ENCODE assay signal across 8 cellular contexts in genomic region chr1:42925132-42925769, GRCh38. TPM values are rescaled to one million over a fixed set of nuclear protein-coding genes. Genes with fewer than 3 reads are reported as not detected.
DNase-seq lines count a peak whose midpoint lies in the region; ATAC-seq and TF ChIP-seq lines count a peak whose summit lies in the region.

No MANE protein-coding gene starts in this region.

- H3K27ac Mint-ChIP-seq in activated CD4-positive, alpha-beta memory T cell treated with anti-CD3 and anti-CD28 coated beads for 36 hours, result peak overlapping the region; percentile 97

- ATAC-seq in heart right ventricle, result no peak
- ATAC-seq in Right ventricle myocardium inferior, result no peak
- no peak for ATAC-seq in HG03280 (IDR thresholded peaks at IDR 0.05; ENCODE audit: unreplicated experiment)
- ATAC-seq in GM21717 (IDR thresholded peaks at IDR 0.05; ENCODE audit: unreplicated experiment), result no peak

- H3K4me1 Mint-ChIP-seq in activated CD4-positive, alpha-beta memory T cell treated with anti-CD3 and anti-CD28 coated beads for 36 hours (ENCODE audit: low read depth), result peaks cover 25% of the 10 kb centered on the region

- intact Hi-C loops in heart right ventricle (cut with DNase I), result loop anchor here in 5 of 10 donors (2.0 to 10.0 kb wide), 4 partner anchors 34 to 160 kb away; partner anchors contain the start of genes SLC2A1 (in 2 of the 5), C1orf50 (in 1 of the 5) and P3H1 (in 1 of the 5)
- intact Hi-C loops in Right ventricle myocardium inferior (cut with DNase I), result no loop called here
- intact Hi-C loops in activated CD4-positive, alpha-beta memory T cell treated with anti-CD3 and anti-CD28 coated beads for 36 hours (cut with micrococcal nuclease), result loop anchor here (2.0 to 10.0 kb wide), 2 partner anchors 34 to 110 kb away; partner anchors contain the start of genes ERMAP, SLC2A1 and SVBP
- intact Hi-C loops in thyroid gland (cut with DNase I), result loop anchor here (5.0 kb wide), 2 partner anchors 37 to 147 kb away; no protein-coding TSS in a partner anchor
- intact Hi-C loops in posterior cingulate gyrus (cut with DNase I), result no loop called here

- CTCF ChIA-PET in activated CD4-positive, alpha-beta memory T cell treated with anti-CD3 and anti-CD28 coated beads for 36 hours (lab: Charles Lee), result interaction anchor here (1.3 to 7.8 kb wide), 7 partner anchors 11 to 159 kb away, joined by 3 to 153 read pairs (median 26); partner anchors contain the start of genes C1orf50, P3H1 and ZNF691

- TF ChIP-seq POLR2A in thyroid gland (IDR thresholded peaks at IDR 0.05), result no peak

- H3K9me3 Mint-ChIP-seq in activated CD4-positive, alpha-beta memory T cell treated with anti-CD3 and anti-CD28 coated beads for 36 hours, result no peaks in the 10 kb centered on the region

- H3K27ac ChIP-seq in heart right ventricle (peak overlapping the region in 9 of 10 donors; percentile 88 to 98 (median 94)), thyroid gland (peak overlapping the region; percentile 84 to 98 (median 90))

- no peaks in the 10 kb centered on the region for H3K27me3 Mint-ChIP-seq in activated CD4-positive, alpha-beta memory T cell treated with anti-CD3 and anti-CD28 coated beads for 36 hours

- POLR2A ChIA-PET in activated CD4-positive, alpha-beta memory T cell treated with anti-CD3 and anti-CD28 coated beads for 36 hours (lab: Charles Lee), result interaction anchor here (1.2 to 1.6 kb wide), 4 partner anchors 9 to 34 kb away, joined by 3 to 7 read pairs (median 4); no protein-coding TSS in a partner anchor

- peaks cover 42% of the 10 kb centered on the region for H3K36me3 Mint-ChIP-seq in activated CD4-positive, alpha-beta memory T cell treated with anti-CD3 and anti-CD28 coated beads for 36 hours

- peak overlapping the region; percentile 89 for H3K4me3 Mint-ChIP-seq in activated CD4-positive, alpha-beta memory T cell treated with anti-CD3 and anti-CD28 coated beads for 36 hours

- H3K27me3 ChIP-seq in heart right ventricle (no peaks in the 10 kb centered on the region), thyroid gland (no peaks in the 10 kb centered on the region)

- TF ChIP-seq CTCF in heart right ventricle (IDR thresholded peaks at IDR 0.05), result no peak
- TF ChIP-seq CTCF in thyroid gland (IDR thresholded peaks at IDR 0.05), result no peak

- DNase-seq in heart right ventricle (no peak), Right ventricle myocardium inferior (ENCODE audit: missing footprints) (no peak), thyroid gland (no peak), posterior cingulate gyrus (no peak)
- DNase-seq in activated CD4-positive, alpha-beta memory T cell treated with anti-CD3 and anti-CD28 coated beads for 36 hours, result no peak

- WGBS in heart right ventricle, 2 donors, result 69% methylated on average over 3 of the region's 3 CpGs
- WGBS in thyroid gland, 2 donors, result 67 to 70% methylated on average over 3 of the region's 3 CpGs

- peak overlapping the region in 9 of 10 donors; percentile 64 to 88 (median 77) for H3K4me3 ChIP-seq in heart right ventricle
- H3K4me3 ChIP-seq in iPS-18c (ENCODE audit: insufficient read depth, low read depth, low read length), result peak overlapping the region; percentile 72
- peak overlapping the region in 1 of 3 donors; percentile 43 for H3K4me3 ChIP-seq in thyroid gland (replicated peaks in 1 of 3)

- H3K4me1 ChIP-seq in heart right ventricle, result peaks cover 0 to 20% (median 9%) of the 10 kb centered on the region in 9 donors
- H3K4me1 ChIP-seq in thyroid gland, result peaks cover 4 to 7% of the 10 kb centered on the region in 2 donors

- H3K36me3 ChIP-seq in heart right ventricle, result peaks cover 0 to 47% (median 9%) of the 10 kb centered on the region in 9 donors
- peaks cover 0 to 9% of the 10 kb centered on the region in 2 donors for H3K36me3 ChIP-seq in thyroid gland

- H3K9me3 ChIP-seq in heart right ventricle, result no peaks in the 10 kb centered on the region
- peaks cover 2% of the 10 kb centered on the region for H3K9me3 ChIP-seq in iPS-18c (ENCODE audit: control insufficient read depth, insufficient read depth, low read length)
- no peaks in the 10 kb centered on the region for H3K9me3 ChIP-seq in thyroid gland

RNA-seq across cellular contexts. Expression of gene SLC2A1, which starts 33.4 kb away (rescaled TPM):
- total RNA-seq in heart right ventricle (10 to 100 TPM in 9 of 10 donors, 1 to 10 TPM in 1; 8.2 to 63.7 (median 28.9) TPM), Right ventricle myocardium inferior (46.4 TPM), thyroid gland (100 to 1,000 TPM in 2 of 4 donors, 10 to 100 TPM in 2; 15.0 to 208 (median 91.4) TPM)
- 10 to 100 TPM in 1 of 2 donors, 1 to 10 TPM in 1; 6.7 to 98.7 TPM for polyA plus RNA-seq in heart right ventricle
- total RNA-seq in activated CD4-positive, alpha-beta memory T cell treated with anti-CD3 and anti-CD28 coated beads for 36 hours, result 10 to 100 TPM; 67.6 to 73.6 TPM

Comparison
In these comparisons a context has a peak if more than half of its experiments do, and no peak if none do; other contexts are left out.
1. intact Hi-C loops: an anchor here in activated CD4-positive, alpha-beta memory T cell treated with anti-CD3 and anti-CD28 coated beads for 36 hours (2.0 to 10.0 kb wide) and thyroid gland (5.0 kb wide); none called in Right ventricle myocardium inferior and posterior cingulate gyrus.